Comparison of ENCODE assay signal across 1 cellular context in the genomic region with DNA sequence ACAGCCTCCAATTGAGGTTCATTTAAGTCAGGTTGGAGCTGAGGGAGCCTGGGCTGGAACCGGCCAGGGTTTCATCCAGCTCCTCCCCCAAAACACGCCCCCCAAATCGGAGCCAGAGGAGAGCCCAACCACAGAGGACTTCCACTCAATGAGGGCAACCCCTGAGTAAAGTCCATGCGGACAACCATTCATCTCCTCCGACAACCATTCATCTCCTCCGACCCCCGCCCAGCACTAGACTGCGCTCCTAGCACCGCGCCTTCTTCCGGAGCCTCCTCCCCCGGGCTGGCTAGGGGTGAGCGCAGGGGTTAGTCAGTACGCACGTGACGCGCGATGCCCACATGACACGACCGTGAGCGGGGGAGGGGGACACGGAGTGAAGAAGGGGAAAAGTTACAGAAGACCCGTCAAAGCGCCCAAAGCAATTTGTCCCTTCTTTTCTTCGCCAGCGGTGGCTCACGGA.
A peak's percentile ranks its signal among the peaks of the same experiment; 100 is the strongest.
TF ChIP-seq lines count a peak whose summit lies in the region.

No MANE protein-coding gene starts in this region.

TF ChIP-seq in IMR-90, 13 proteins besides CTCF, POLR2A, EP300 and RAD21:
- TF ChIP-seq MAZ (IDR thresholded peaks at IDR 0.05; ENCODE audit: borderline replicate concordance, low read depth, low read length) (peak; percentile 89), SMC3 (IDR thresholded peaks at IDR 0.05; ENCODE audit: low read depth, low read length) (no peak), MAFK (IDR thresholded peaks at IDR 0.05; ENCODE audit: low read depth, low read length) (no peak), CHD1 (IDR thresholded peaks at IDR 0.05; ENCODE audit: low read depth, low read length) (peak; percentile 38; the same call in 1 of the 2 replicates), FOS (IDR thresholded peaks at IDR 0.05; ENCODE audit: low read depth, low read length) (peak; percentile 74), RCOR1 (IDR thresholded peaks at IDR 0.05; ENCODE audit: insufficient replicate concordance, low read length) (no peak), RFX5 (IDR thresholded peaks at IDR 0.05; ENCODE audit: low read depth, low read length) (no peak), BHLHE40 (IDR thresholded peaks at IDR 0.05; ENCODE audit: low read depth, low read length) (peak; percentile 97), MXI1 (IDR thresholded peaks at IDR 0.05; ENCODE audit: borderline replicate concordance, low read depth, low read length) (no peak), CEBPB (IDR thresholded peaks at IDR 0.05; ENCODE audit: low read depth, low read length) (no peak), NFE2L2 (IDR thresholded peaks at IDR 0.05; ENCODE audit: low read depth, low read length) (peak; percentile 17; the same call in 1 of the 2 replicates)
- TF ChIP-seq, protein P1, sequence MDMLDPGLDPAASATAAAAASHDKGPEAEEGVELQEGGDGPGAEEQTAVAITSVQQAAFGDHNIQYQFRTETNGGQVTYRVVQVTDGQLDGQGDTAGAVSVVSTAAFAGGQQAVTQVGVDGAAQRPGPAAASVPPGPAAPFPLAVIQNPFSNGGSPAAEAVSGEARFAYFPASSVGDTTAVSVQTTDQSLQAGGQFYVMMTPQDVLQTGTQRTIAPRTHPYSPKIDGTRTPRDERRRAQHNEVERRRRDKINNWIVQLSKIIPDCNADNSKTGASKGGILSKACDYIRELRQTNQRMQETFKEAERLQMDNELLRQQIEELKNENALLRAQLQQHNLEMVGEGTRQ (IDR thresholded peaks at IDR 0.05; ENCODE audit: low read depth, low read length) = peak; percentile 99
- TF ChIP-seq, protein P2, sequence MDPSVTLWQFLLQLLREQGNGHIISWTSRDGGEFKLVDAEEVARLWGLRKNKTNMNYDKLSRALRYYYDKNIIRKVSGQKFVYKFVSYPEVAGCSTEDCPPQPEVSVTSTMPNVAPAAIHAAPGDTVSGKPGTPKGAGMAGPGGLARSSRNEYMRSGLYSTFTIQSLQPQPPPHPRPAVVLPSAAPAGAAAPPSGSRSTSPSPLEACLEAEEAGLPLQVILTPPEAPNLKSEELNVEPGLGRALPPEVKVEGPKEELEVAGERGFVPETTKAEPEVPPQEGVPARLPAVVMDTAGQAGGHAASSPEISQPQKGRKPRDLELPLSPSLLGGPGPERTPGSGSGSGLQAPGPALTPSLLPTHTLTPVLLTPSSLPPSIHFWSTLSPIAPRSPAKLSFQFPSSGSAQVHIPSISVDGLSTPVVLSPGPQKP (IDR thresholded peaks at IDR 0.05; ENCODE audit: borderline replicate concordance, low read depth, low read length) = no peak
